In the genomic region with DNA sequence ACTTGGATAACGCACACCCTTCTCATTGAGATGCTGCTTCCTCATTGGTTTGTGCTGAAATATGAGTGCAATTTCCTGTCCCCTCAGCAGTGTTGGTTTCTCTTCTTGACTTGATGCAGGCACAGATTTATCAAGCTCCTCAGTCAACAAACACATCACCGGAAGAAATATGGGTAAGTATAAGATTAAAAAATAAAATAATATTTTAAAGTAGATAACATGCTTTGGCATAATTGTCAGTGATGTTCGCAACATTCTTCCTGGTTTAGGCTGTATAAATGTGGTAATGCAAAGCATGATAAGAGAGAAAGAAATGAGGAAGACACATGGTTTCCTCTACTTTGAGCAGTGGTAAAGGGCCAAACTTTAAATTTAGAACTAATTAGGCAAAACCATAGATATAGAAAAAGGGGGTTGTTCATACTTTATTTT, we compare ENCODE assay signal across 8 cellular contexts. TPM values are rescaled to one million over a fixed set of nuclear protein-coding genes. Genes with fewer than 3 reads are reported as not detected.
DNase-seq lines count a peak whose midpoint lies in the region; ATAC-seq, FAIRE-seq and TF ChIP-seq lines count a peak whose summit lies in the region.

A gene with protein sequence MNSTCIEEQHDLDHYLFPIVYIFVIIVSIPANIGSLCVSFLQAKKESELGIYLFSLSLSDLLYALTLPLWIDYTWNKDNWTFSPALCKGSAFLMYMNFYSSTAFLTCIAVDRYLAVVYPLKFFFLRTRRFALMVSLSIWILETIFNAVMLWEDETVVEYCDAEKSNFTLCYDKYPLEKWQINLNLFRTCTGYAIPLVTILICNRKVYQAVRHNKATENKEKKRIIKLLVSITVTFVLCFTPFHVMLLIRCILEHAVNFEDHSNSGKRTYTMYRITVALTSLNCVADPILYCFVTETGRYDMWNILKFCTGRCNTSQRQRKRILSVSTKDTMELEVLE (plus strand): TSS at position 86 of the 432 bp plus-strand sequence. CDS start 5,713 bp downstream, outside the sequence.

- no peak within 1 kb of the TSS for H3K9ac ChIP-seq in kidney (ENCODE audit: low read length in 2 of 2)

- TF ChIP-seq CTCF in AG10803 (conservative IDR thresholded peaks at IDR 0.05; ENCODE audit: low read length), result no peak
- TF ChIP-seq CTCF in kidney (IDR thresholded peaks at IDR 0.05; ENCODE audit: borderline replicate concordance, extremely low read depth, insufficient read depth), result no peak

- intact Hi-C loops in T-helper 1 cell treated with Interleukin-12 subunit alpha and Interleukin-12 subunit beta and Interleukin-4 antibody, amounts not matched to agents 30 ng/mL and 1 ng/mL, for 36 hours (cut with micrococcal nuclease), result loop anchor here (5.0 kb wide), 3 partner anchors 557 to 1612 kb away; a partner anchor contains a TSS
- intact Hi-C loops in kidney (cut with DNase I), result no loop called here

- ATAC-seq in GM18867 (IDR thresholded peaks at IDR 0.05; ENCODE audit: unreplicated experiment) (peak; percentile 77), HG03045 (IDR thresholded peaks at IDR 0.05; ENCODE audit: unreplicated experiment) (peak; percentile 67)

- no peaks in the 10 kb centered on the region for H3K36me3 ChIP-seq in kidney (ENCODE audit: control insufficient read depth in 1 of 2, insufficient read depth in 2 of 2, low read length in 2 of 2)

- no peaks in the 10 kb centered on the region for H3K9me3 ChIP-seq in kidney (ENCODE audit: control insufficient read depth in 1 of 2, low read length in 2 of 2)

- no peak for FAIRE-seq in kidney (lab: Jason Lieb, UNC)

- no peak within 1 kb of the TSS for H3K4me3 ChIP-seq in AG10803 (ENCODE audit: low read length)
- peak within 1 kb of the TSS; percentile 23 to 55 for H3K4me3 ChIP-seq in kidney (ENCODE audit: low read length in 2 of 2)

- no peaks in the 10 kb centered on the region for H3K4me1 ChIP-seq in kidney (ENCODE audit: control insufficient read depth in 1 of 2, insufficient read depth in 1 of 2, low read depth in 1 of 2, low read length in 2 of 2)

- peak within 1 kb of the TSS in 1 of 2 donors; percentile 32 for H3K27ac ChIP-seq in kidney (ENCODE audit: low read depth in 2 of 2, low read length in 2 of 2)

- DNase-seq in AG10803 (ENCODE audit: low read depth) (peak; percentile 28), kidney (no peak), anterior cingulate cortex (lab: John Stamatoyannopoulos, UW) (no peak), D341Med (ENCODE audit: low spot score) (no peak), NCI-H748 treated with DMSO at 0.1 percent for 48 hours (lab: John Stamatoyannopoulos, UW) (no peak)

RNA-seq across cellular contexts. Expression of the gene that starts here (rescaled TPM):
- 13.5 and 13.8 TPM in 2 replicates for total RNA-seq in T-helper 1 cell treated with Interleukin-12 subunit alpha and Interleukin-12 subunit beta and Interleukin-4 antibody, amounts not matched to agents 30 ng/mL and 1 ng/mL, for 36 hours
- 3.8 TPM for total RNA-seq in kidney
- 0.62 TPM for polyA plus RNA-seq in kidney (ENCODE audit: insufficient read depth, low read depth, low replicate concordance)
